Comparison of ENCODE assay signal across 1 cellular context in genomic region chr16:47473794-47474193, GRCh38.
A peak's percentile ranks its signal among the peaks of the same experiment; 100 is the strongest.
TF ChIP-seq lines count a peak whose summit lies in the region.

No MANE protein-coding gene starts in this region.

TF ChIP-seq in HepG2, 621 proteins besides CTCF, POLR2A, EP300 and RAD21:
- TF ChIP-seq, protein P1, sequence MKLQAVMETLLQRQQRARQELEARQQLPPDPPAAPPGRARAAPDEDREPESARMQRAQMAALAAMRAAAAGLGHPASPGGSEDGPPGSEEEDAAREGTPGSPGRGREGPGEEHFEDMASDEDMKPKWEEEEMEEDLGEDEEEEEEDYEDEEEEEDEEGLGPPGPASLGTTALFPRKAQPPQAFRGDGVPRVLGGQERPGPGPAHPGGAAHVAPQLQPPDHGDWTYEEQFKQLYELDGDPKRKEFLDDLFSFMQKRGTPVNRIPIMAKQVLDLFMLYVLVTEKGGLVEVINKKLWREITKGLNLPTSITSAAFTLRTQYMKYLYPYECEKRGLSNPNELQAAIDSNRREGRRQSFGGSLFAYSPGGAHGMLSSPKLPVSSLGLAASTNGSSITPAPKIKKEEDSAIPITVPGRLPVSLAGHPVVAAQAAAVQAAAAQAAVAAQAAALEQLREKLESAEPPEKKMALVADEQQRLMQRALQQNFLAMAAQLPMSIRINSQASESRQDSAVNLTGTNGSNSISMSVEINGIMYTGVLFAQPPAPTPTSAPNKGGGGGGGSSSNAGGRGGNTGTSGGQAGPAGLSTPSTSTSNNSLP (IDR thresholded peaks at IDR 0.05; ENCODE audit: low read depth, low read length): peak; percentile 68
- TF ChIP-seq XRCC5 (optimal IDR thresholded peaks at IDR 0.05; ENCODE audit: low read length) (no peak), BRD4 (CRISPR knock-in tag; IDR thresholded peaks at IDR 0.05) (no peak), HNF4A (CRISPR knock-in tag; IDR thresholded peaks at IDR 0.05) (peak; percentile 44; the same call in 1 of the 2 replicates), GATAD2A (CRISPR knock-in tag; IDR thresholded peaks at IDR 0.05) (0 out of 2 replicates have a peak, but pooled peaks have one; percentile 30), CEBPG (CRISPR knock-in tag; IDR thresholded peaks at IDR 0.05) (0 out of 2 replicates have a peak, but pooled peaks have one; percentile 20), BRCA1 (CRISPR knock-in tag; IDR thresholded peaks at IDR 0.05) (0 out of 2 replicates have a peak, but pooled peaks have one; percentile 32), HOMEZ (CRISPR knock-in tag; IDR thresholded peaks at IDR 0.05; ENCODE audit: low read depth) (peak; percentile 96), CEBPB (IDR thresholded peaks at IDR 0.05; ENCODE audit: borderline replicate concordance, low read depth, low read length) (peak; percentile 52)
